ENCODE assay signal across 14 cellular contexts in genomic region chr10:43684198-43684559, GRCh38.
"Had no signal": no experiment of that assay in that cellular context is flagged by ENCODE, and none has a peak within 500 bp of the region (broad histone marks: within the 10 kb centered on the region; RNA-seq: fewer than 3 reads in every experiment).

No MANE protein-coding gene starts in this region.

- H3K4me3 ChIP-seq: coronary artery, dorsolateral prefrontal cortex, esophagus muscularis mucosa, gastrocnemius medialis, heart left ventricle, left lung, lower lobe of right lung, mucosa of descending colon had no signal

- H3K36me3 ChIP-seq: esophagus muscularis mucosa, gastrocnemius medialis, heart left ventricle, left lung, lower lobe of right lung had no signal

- H3K27ac ChIP-seq: coronary artery, dorsolateral prefrontal cortex, esophagus muscularis mucosa, gastrocnemius medialis, left lung, lower lobe of right lung had no signal

- DNase-seq: dorsolateral prefrontal cortex; effector CD4-positive, alpha-beta T cell; effector memory CD4-positive, alpha-beta T cell; foreskin fibroblast; foreskin melanocyte; gastrocnemius medialis; heart left ventricle; hippocampal formation; left cardiac atrium; left lung; lower lobe of right lung; mucosa of descending colon had no signal

- H3K27me3 ChIP-seq: esophagus muscularis mucosa, gastrocnemius medialis, heart left ventricle, left lung had no signal

- ATAC-seq: left cardiac atrium had no signal

- H3K9me3 ChIP-seq: esophagus muscularis mucosa, gastrocnemius medialis, heart left ventricle, left lung, lower lobe of right lung, mucosa of descending colon had no signal
